21 cellular contexts compared by ENCODE assay signal in genomic region chr2:127000937-127001336, GRCh38.
DNase-seq lines count a peak whose midpoint lies in the region; ATAC-seq, FAIRE-seq and TF ChIP-seq lines count a peak whose summit lies in the region.
"Had no signal": no experiment of that assay in that cellular context is flagged by ENCODE, and none has a peak within 500 bp of the region (broad histone marks: within the 10 kb centered on the region; RNA-seq: fewer than 3 reads in every experiment).

No MANE protein-coding gene starts in this region.

- peaks cover 64% of the 10 kb centered on the region for H3K4me1 ChIP-seq in HepG2 (ENCODE audit: insufficient read depth, low read length)
- H3K4me1 ChIP-seq in right lobe of liver = peaks cover 0 to 16% (median 7%) of the 10 kb centered on the region in 4 donors
- no peaks in the 10 kb centered on the region for H3K4me1 ChIP-seq in aorta (ENCODE audit: control insufficient read depth in 1 of 2, insufficient read depth in 2 of 2, low read length in 2 of 2)
- no peaks in the 10 kb centered on the region for H3K4me1 ChIP-seq in gastrocnemius medialis
- H3K4me1 ChIP-seq: breast epithelium, esophagus squamous epithelium, vagina had no signal

- H3K4me3 ChIP-seq in HepG2 (replicated peaks in 1 of 3; ENCODE audit: insufficient read depth in 1 of 3, low read depth in 2 of 3, low read length in 3 of 3) (no peak overlapping the region), right lobe of liver (no peak overlapping the region), bronchial epithelial cell (ENCODE audit: low read depth, low read length) (no peak overlapping the region), aorta (ENCODE audit: low read length in 2 of 2) (no peak overlapping the region), gastrocnemius medialis (no peak overlapping the region)
- H3K4me3 ChIP-seq: breast epithelium, esophagus squamous epithelium, GM23338, PC-9, stomach, vagina had no signal

- DNase-seq in HepG2 (ENCODE audit: low spot score) = no peak
- DNase-seq in right lobe of liver = no peak
- DNase-seq in M059J (ENCODE audit: low read depth) = peak; percentile 67
- DNase-seq in bronchial epithelial cell (ENCODE audit: low read depth) = peak; percentile 63
- no peak for DNase-seq in aorta
- DNase-seq in naive thymus-derived CD8-positive, alpha-beta T cell = no peak
- no peak for DNase-seq in gastrocnemius medialis
- DNase-seq: activated naive CD4-positive, alpha-beta T cell treated with anti-CD3 and anti-CD28 coated beads for 36 hours; CD4-positive, alpha-beta T cell; DMS79 treated with DMSO at 0.1 percent for 48 hours; esophagus squamous epithelium; head of caudate nucleus; NCI-H187; PC-9; stomach had no signal

- H3K36me3 ChIP-seq in HepG2 (replicated peaks in 1 of 2; ENCODE audit: control insufficient read depth in 1 of 2, insufficient read depth in 2 of 2, low read length in 2 of 2) (no peaks in the 10 kb centered on the region), right lobe of liver (no peaks in the 10 kb centered on the region), bronchial epithelial cell (ENCODE audit: control insufficient read depth, insufficient read depth, low read length) (no peaks in the 10 kb centered on the region), aorta (ENCODE audit: control insufficient read depth in 1 of 2, insufficient read depth in 2 of 2, low read length in 1 of 2) (no peaks in the 10 kb centered on the region), gastrocnemius medialis (no peaks in the 10 kb centered on the region)
- H3K36me3 ChIP-seq: esophagus squamous epithelium, stomach, vagina had no signal

- H3K36me3 Mint-ChIP-seq in naive thymus-derived CD8-positive, alpha-beta T cell = no peaks in the 10 kb centered on the region
- H3K36me3 Mint-ChIP-seq: memory B cell had no signal

- no peak for TF ChIP-seq POLR2A in HepG2 (IDR thresholded peaks at IDR 0.05; ENCODE audit: insufficient read depth in 1 of 2, low read depth in 2 of 2, low read length in 2 of 2)
- no peak for TF ChIP-seq POLR2A in right lobe of liver (IDR thresholded peaks at IDR 0.05)
- no peak for TF ChIP-seq POLR2A in gastrocnemius medialis (IDR thresholded peaks at IDR 0.05)

- TF ChIP-seq CTCF in HepG2 (CRISPR knock-in tag; IDR thresholded peaks at IDR 0.05) = no peak
- no peak for TF ChIP-seq CTCF in right lobe of liver (IDR thresholded peaks at IDR 0.05)
- no peak for TF ChIP-seq CTCF in bronchial epithelial cell (IDR thresholded peaks at IDR 0.05; ENCODE audit: insufficient read depth, low read length, severe bottlenecking)
- no peak for TF ChIP-seq CTCF in gastrocnemius medialis (IDR thresholded peaks at IDR 0.05 in 4 of 5, conservative IDR thresholded peaks at IDR 0.05 in 1 of 5)

- in situ Hi-C loops in HepG2 (cut with HindIII; ENCODE audit: extremely low pct_ligation_motif_present, low pct_unique_long_range_greater_than_20kb) (no loop called here), gastrocnemius medialis (cut with MboI; ENCODE audit: low sequenced_read_pairs in 4 of 4) (no loop called here)

- no peaks in the 10 kb centered on the region for H3K79me2 ChIP-seq in HepG2 (ENCODE audit: insufficient read depth, low read length)

- H3K27ac ChIP-seq in HepG2 (ENCODE audit: extremely low read length, insufficient read depth, low read length) (no peak overlapping the region), right lobe of liver (no peak overlapping the region), aorta (ENCODE audit: low read depth in 1 of 2, low read length in 2 of 2) (no peak overlapping the region), gastrocnemius medialis (no peak overlapping the region)
- H3K27ac ChIP-seq: breast epithelium, esophagus squamous epithelium, PC-9, stomach, vagina had no signal

- H3K27me3 Mint-ChIP-seq in naive thymus-derived CD8-positive, alpha-beta T cell = peaks cover 0 to 5% (median 1%) of the 10 kb centered on the region in 5 donors
- H3K27me3 Mint-ChIP-seq: CD4-positive, alpha-beta T cell had no signal

- H2AFZ ChIP-seq in HepG2 (ENCODE audit: low read length) = no peak overlapping the region
- H2AFZ ChIP-seq: GM23338, PC-9 had no signal

- TF ChIP-seq EP300 in HepG2 (IDR thresholded peaks at IDR 0.05; ENCODE audit: low read depth in 2 of 2, low read length in 2 of 2) (no peak), HepG2 (CRISPR knock-in tag; IDR thresholded peaks at IDR 0.05; ENCODE audit: borderline replicate concordance) (no peak)

- H3K9me3 ChIP-seq in HepG2 (ENCODE audit: low read length) (no peaks in the 10 kb centered on the region), right lobe of liver (no peaks in the 10 kb centered on the region), aorta (ENCODE audit: control insufficient read depth, low read length) (no peaks in the 10 kb centered on the region), gastrocnemius medialis (no peaks in the 10 kb centered on the region)
- H3K9me3 ChIP-seq: breast epithelium, esophagus squamous epithelium, stomach, vagina had no signal

- no peak overlapping the region for H3K4me3 Mint-ChIP-seq in naive thymus-derived CD8-positive, alpha-beta T cell
- H3K4me3 Mint-ChIP-seq: activated naive CD4-positive, alpha-beta T cell treated with anti-CD3 and anti-CD28 coated beads for 36 hours; CD4-positive, alpha-beta T cell; GM23338; memory B cell had no signal

- no peaks in the 10 kb centered on the region for H4K20me1 ChIP-seq in HepG2 (ENCODE audit: insufficient read depth, low read length)

- POLR2A ChIA-PET in HepG2 (lab: Yijun Ruan, JAX) = no interaction called here
- POLR2A ChIA-PET in naive thymus-derived CD8-positive, alpha-beta T cell (lab: Charles Lee) = no interaction called here

- no peak overlapping the region for H3K4me2 ChIP-seq in HepG2 (ENCODE audit: low read depth, low read length)
- H3K4me2 ChIP-seq: GM23338, PC-9 had no signal

- intact Hi-C loops in HepG2 (cut with micrococcal nuclease; ENCODE audit: unreplicated experiment) (no loop called here), right lobe of liver (cut with DNase I) (no loop called here), aorta (cut with DNase I) (no loop called here), gastrocnemius medialis (cut with DNase I; ENCODE audit: low total_unique reads) (no loop called here)

- ATAC-seq in HepG2 (no peak), right lobe of liver (no peak), HG02623 (IDR thresholded peaks at IDR 0.05; ENCODE audit: unreplicated experiment) (no peak), aorta (ENCODE audit: low FRiP score) (no peak), gastrocnemius medialis (no peak)
- no peak for ATAC-seq in naive thymus-derived CD8-positive, alpha-beta T cell
- ATAC-seq: GM23338 had no signal

- no peaks in the 10 kb centered on the region for H3K9me3 Mint-ChIP-seq in naive thymus-derived CD8-positive, alpha-beta T cell
- H3K9me3 Mint-ChIP-seq: activated naive CD4-positive, alpha-beta T cell treated with anti-CD3 and anti-CD28 coated beads for 36 hours; CD4-positive, alpha-beta T cell; GM23338; memory B cell had no signal

- 94% methylated on average over 5 of the region's 5 CpGs for WGBS in HepG2 (ENCODE audit: low lambda C conversion rate)
- WGBS in right lobe of liver (ENCODE audit: insufficient coverage, low coverage, low lambda C conversion rate, missing lambda C conversion rate) = 80% methylated on average over 5 of the region's 5 CpGs
- 91 to 92% methylated on average over 5 of the region's 5 CpGs for WGBS in aorta, 2 donors

- no peak overlapping the region for H3K9ac ChIP-seq in HepG2 (ENCODE audit: insufficient read depth, low read depth, low read length)

- no TSS peak for BruUV-seq in HepG2 (replicated peaks; lab: Mats Ljungman, UMichigan)

- H3K27me3 ChIP-seq in HepG2 (ENCODE audit: control insufficient read depth in 1 of 2, insufficient read depth in 2 of 2, low read length in 2 of 2) (peaks cover 1 to 8% of the 10 kb centered on the region in 2 experiments; a peak in 2 of 5 replicates), right lobe of liver (no peaks in the 10 kb centered on the region), bronchial epithelial cell (ENCODE audit: control insufficient read depth, insufficient read depth, low read length) (no peaks in the 10 kb centered on the region), aorta (ENCODE audit: control insufficient read depth in 1 of 2, insufficient read depth in 2 of 2, low read length in 1 of 2) (no peaks in the 10 kb centered on the region), gastrocnemius medialis (no peaks in the 10 kb centered on the region)
- H3K27me3 ChIP-seq: breast epithelium, esophagus squamous epithelium, stomach, vagina had no signal

- CTCF ChIA-PET in HepG2 (lab: Yijun Ruan, JAX; ENCODE audit: low intra/inter-chr PET ratio, low total read pairs) = no interaction called here

- no peaks in the 10 kb centered on the region for H3K4me1 Mint-ChIP-seq in naive thymus-derived CD8-positive, alpha-beta T cell
- H3K4me1 Mint-ChIP-seq: memory B cell had no signal

- FAIRE-seq in HepG2 (lab: Jason Lieb, UNC) = no peak
- no peak for FAIRE-seq in bronchial epithelial cell (lab: Jason Lieb, UNC)
- FAIRE-seq: keratinocyte had no signal

- H3K27ac Mint-ChIP-seq in naive thymus-derived CD8-positive, alpha-beta T cell = no peak overlapping the region
- H3K27ac Mint-ChIP-seq: activated naive CD4-positive, alpha-beta T cell treated with anti-CD3 and anti-CD28 coated beads for 36 hours; CD4-positive, alpha-beta T cell; GM23338; memory B cell had no signal

- TF ChIP-seq RAD21 in HepG2 (CRISPR knock-in tag; IDR thresholded peaks at IDR 0.05) = no peak

Comparison
In these comparisons a context has a peak if more than half of its experiments do, and no peak if none do; other contexts are left out.
1. DNase-seq: peak in M059J (single experiment) and bronchial epithelial cell (single experiment); none in HepG2 (single experiment), right lobe of liver (0 of 3), aorta (0 of 2), naive thymus-derived CD8-positive, alpha-beta T cell (0 of 10) and gastrocnemius medialis (0 of 2).